ENCODE assay signal across 8 cellular contexts in the genomic region with DNA sequence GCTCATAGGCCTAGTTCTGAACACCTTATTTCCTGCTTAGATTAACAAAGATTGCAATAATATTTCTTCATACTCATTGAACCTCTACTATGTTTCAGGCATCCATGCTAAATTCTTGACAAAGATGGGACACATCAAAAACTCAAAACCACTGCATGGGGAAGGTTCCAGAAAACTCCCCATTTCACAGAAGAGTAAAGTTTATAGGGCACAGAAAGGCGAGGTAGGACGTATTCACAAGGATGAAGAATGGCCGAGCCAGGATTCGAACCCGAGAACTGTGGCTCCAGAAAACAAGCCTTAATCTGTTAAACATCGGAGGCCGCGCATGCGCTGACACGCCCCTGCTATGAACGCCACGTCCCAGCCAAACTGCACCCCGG. TPM values are rescaled to one million over a fixed set of nuclear protein-coding genes. Genes with fewer than 3 reads are reported as not detected.
DNase-seq lines count a peak whose midpoint lies in the region; ATAC-seq, FAIRE-seq and TF ChIP-seq lines count a peak whose summit lies in the region.

No MANE protein-coding gene starts in this region.

- H3K4me3 Mint-ChIP-seq in HFFc6 = peak overlapping the region; percentile 96
- peak overlapping the region; percentile 90 for H3K4me3 Mint-ChIP-seq in activated T-helper 1 cell treated with anti-CD3 and anti-CD28 coated beads, Interleukin-12 subunit alpha, Interleukin-12 subunit beta, Interleukin-2, Interleukin-4 antibody, amounts not matched to agents 30 ng/mL and 10 ng/mL and 1 ng/mL, durations not matched to agents 14 hours and 24 hours and 36 hours
- H3K4me3 Mint-ChIP-seq in stimulated activated effector memory CD8-positive, alpha-beta T cell treated with anti-CD3 and anti-CD28 coated beads, Interleukin-12 subunit alpha, Interleukin-12 subunit beta, amount 100 ng/mL, for 72 hours = peak overlapping the region; percentile 78

- DNase-seq in HFFc6 = no peak
- DNase-seq in activated T-helper 1 cell treated with anti-CD3 and anti-CD28 coated beads, Interleukin-12 subunit alpha, Interleukin-12 subunit beta, Interleukin-2, Interleukin-4 antibody, amounts not matched to agents 30 ng/mL and 10 ng/mL and 1 ng/mL, durations not matched to agents 14 hours and 24 hours and 36 hours (ENCODE audit: low spot score) = no peak
- DNase-seq in stimulated activated effector memory CD8-positive, alpha-beta T cell treated with anti-CD3 and anti-CD28 coated beads, Interleukin-12 subunit alpha, Interleukin-12 subunit beta, amount 100 ng/mL, for 72 hours (ENCODE audit: low spot score in 2 of 2) = no peak
- DNase-seq in D721Med (ENCODE audit: insufficient read length, low spot score) = no peak
- DNase-seq in dermis blood vessel endothelial cell = no peak

- peak overlapping the region; percentile 50 for H3K4me3 ChIP-seq in iPS-11a (ENCODE audit: low read depth, low read length)

- TF ChIP-seq CTCF in HFFc6 (IDR thresholded peaks at IDR 0.05) = no peak
- TF ChIP-seq CTCF in D721Med (IDR thresholded peaks at IDR 0.05; ENCODE audit: insufficient read depth, missing control alignments) = no peak

- intact Hi-C loops in activated T-helper 1 cell treated with anti-CD3 and anti-CD28 coated beads, Interleukin-12 subunit alpha, Interleukin-12 subunit beta, Interleukin-2, Interleukin-4 antibody, amounts not matched to agents 30 ng/mL and 10 ng/mL and 1 ng/mL, durations not matched to agents 14 hours and 24 hours and 36 hours (cut with micrococcal nuclease) = loop anchor here (1.0 to 10.0 kb wide), 11 partner anchors 8 to 1277 kb away; a partner anchor contains a TSS

- H3K27me3 Mint-ChIP-seq in HFFc6 (ENCODE audit: insufficient read depth) = no peaks in the 10 kb centered on the region; the same call in 1 of the 2 replicates
- H3K27me3 Mint-ChIP-seq in activated T-helper 1 cell treated with anti-CD3 and anti-CD28 coated beads, Interleukin-12 subunit alpha, Interleukin-12 subunit beta, Interleukin-2, Interleukin-4 antibody, amounts not matched to agents 30 ng/mL and 10 ng/mL and 1 ng/mL, durations not matched to agents 14 hours and 24 hours and 36 hours (ENCODE audit: insufficient read depth) = no peaks in the 10 kb centered on the region

- ATAC-seq in stimulated activated effector memory CD8-positive, alpha-beta T cell treated with anti-CD3 and anti-CD28 coated beads, Interleukin-12 subunit alpha, Interleukin-12 subunit beta, amount 100 ng/mL, for 72 hours = no peak
- no peak for ATAC-seq in HG03159 (IDR thresholded peaks at IDR 0.05; ENCODE audit: unreplicated experiment)
- no peak for ATAC-seq in GM21390 (IDR thresholded peaks at IDR 0.05; ENCODE audit: unreplicated experiment)

- peaks cover 22% of the 10 kb centered on the region for H3K36me3 Mint-ChIP-seq in HFFc6 (ENCODE audit: low read depth)
- H3K36me3 Mint-ChIP-seq in activated T-helper 1 cell treated with anti-CD3 and anti-CD28 coated beads, Interleukin-12 subunit alpha, Interleukin-12 subunit beta, Interleukin-2, Interleukin-4 antibody, amounts not matched to agents 30 ng/mL and 10 ng/mL and 1 ng/mL, durations not matched to agents 14 hours and 24 hours and 36 hours (ENCODE audit: low read depth) = peaks cover 39% of the 10 kb centered on the region
- peaks cover 57% of the 10 kb centered on the region for H3K36me3 Mint-ChIP-seq in stimulated activated effector memory CD8-positive, alpha-beta T cell treated with anti-CD3 and anti-CD28 coated beads, Interleukin-12 subunit alpha, Interleukin-12 subunit beta, amount 100 ng/mL, for 72 hours

- H3K4me1 Mint-ChIP-seq in HFFc6 (ENCODE audit: low read depth) = peaks cover 18% of the 10 kb centered on the region
- peaks cover 36% of the 10 kb centered on the region for H3K4me1 Mint-ChIP-seq in activated T-helper 1 cell treated with anti-CD3 and anti-CD28 coated beads, Interleukin-12 subunit alpha, Interleukin-12 subunit beta, Interleukin-2, Interleukin-4 antibody, amounts not matched to agents 30 ng/mL and 10 ng/mL and 1 ng/mL, durations not matched to agents 14 hours and 24 hours and 36 hours (ENCODE audit: low read depth)
- peaks cover 33% of the 10 kb centered on the region for H3K4me1 Mint-ChIP-seq in stimulated activated effector memory CD8-positive, alpha-beta T cell treated with anti-CD3 and anti-CD28 coated beads, Interleukin-12 subunit alpha, Interleukin-12 subunit beta, amount 100 ng/mL, for 72 hours

- FAIRE-seq in D721Med (lab: Jason Lieb, UNC) = no peak

- peak overlapping the region; percentile 99 for H3K27ac Mint-ChIP-seq in HFFc6
- H3K27ac Mint-ChIP-seq in activated T-helper 1 cell treated with anti-CD3 and anti-CD28 coated beads, Interleukin-12 subunit alpha, Interleukin-12 subunit beta, Interleukin-2, Interleukin-4 antibody, amounts not matched to agents 30 ng/mL and 10 ng/mL and 1 ng/mL, durations not matched to agents 14 hours and 24 hours and 36 hours = peak overlapping the region; percentile 98
- H3K27ac Mint-ChIP-seq in stimulated activated effector memory CD8-positive, alpha-beta T cell treated with anti-CD3 and anti-CD28 coated beads, Interleukin-12 subunit alpha, Interleukin-12 subunit beta, amount 100 ng/mL, for 72 hours = peak overlapping the region; percentile 98

- H3K9me3 Mint-ChIP-seq in HFFc6 = no peaks in the 10 kb centered on the region
- H3K9me3 Mint-ChIP-seq in activated T-helper 1 cell treated with anti-CD3 and anti-CD28 coated beads, Interleukin-12 subunit alpha, Interleukin-12 subunit beta, Interleukin-2, Interleukin-4 antibody, amounts not matched to agents 30 ng/mL and 10 ng/mL and 1 ng/mL, durations not matched to agents 14 hours and 24 hours and 36 hours = peaks cover 4% of the 10 kb centered on the region
- no peaks in the 10 kb centered on the region for H3K9me3 Mint-ChIP-seq in stimulated activated effector memory CD8-positive, alpha-beta T cell treated with anti-CD3 and anti-CD28 coated beads, Interleukin-12 subunit alpha, Interleukin-12 subunit beta, amount 100 ng/mL, for 72 hours

RNA-seq across cellular contexts. Expression of a gene that starts 0.7 kb away (rescaled TPM):
- 100 to 1,000 TPM in 4 of 6 experiments, 10 to 100 TPM in 2; 94.9 to 104 (median 101) TPM for total RNA-seq in HFFc6 (2021; fragmentation: NEBNext Ultra II Directional; extraction: Animal tissue kit (Norgen Biotek cat#: 25700))
- 163 and 173 TPM in 2 replicates for total RNA-seq in activated T-helper 1 cell treated with anti-CD3 and anti-CD28 coated beads, Interleukin-12 subunit alpha, Interleukin-12 subunit beta, Interleukin-2, Interleukin-4 antibody, amounts not matched to agents 30 ng/mL and 10 ng/mL and 1 ng/mL, durations not matched to agents 14 hours and 24 hours and 36 hours
- 58.9 and 95.6 TPM in 2 replicates for total RNA-seq in dermis blood vessel endothelial cell

RNA-seq across cellular contexts. Expression of a gene that starts 7.9 kb away (rescaled TPM):
- 10 to 100 TPM; 42.8 to 49.1 (median 45.7) TPM for total RNA-seq in HFFc6 (2021; fragmentation: NEBNext Ultra II Directional; extraction: Animal tissue kit (Norgen Biotek cat#: 25700))
- total RNA-seq in activated T-helper 1 cell treated with anti-CD3 and anti-CD28 coated beads, Interleukin-12 subunit alpha, Interleukin-12 subunit beta, Interleukin-2, Interleukin-4 antibody, amounts not matched to agents 30 ng/mL and 10 ng/mL and 1 ng/mL, durations not matched to agents 14 hours and 24 hours and 36 hours = 99.3 TPM in 2 replicates
- 13.4 and 17.6 TPM in 2 replicates for total RNA-seq in dermis blood vessel endothelial cell

RNA-seq across cellular contexts. Expression of a gene that starts 28.6 kb away (rescaled TPM):
- total RNA-seq in HFFc6 (2021; fragmentation: NEBNext Ultra II Directional; extraction: Animal tissue kit (Norgen Biotek cat#: 25700)) = under 1 TPM; 0.05 to 0.28 (median 0.13) TPM
- total RNA-seq in activated T-helper 1 cell treated with anti-CD3 and anti-CD28 coated beads, Interleukin-12 subunit alpha, Interleukin-12 subunit beta, Interleukin-2, Interleukin-4 antibody, amounts not matched to agents 30 ng/mL and 10 ng/mL and 1 ng/mL, durations not matched to agents 14 hours and 24 hours and 36 hours = 2.3 and 4.9 TPM in 2 replicates
- total RNA-seq in dermis blood vessel endothelial cell = 0.19 and 0.85 TPM in 2 replicates

RNA-seq across cellular contexts. Expression of a gene that starts 38.6 kb away (rescaled TPM):
- total RNA-seq in HFFc6 (2021; fragmentation: NEBNext Ultra II Directional; extraction: Animal tissue kit (Norgen Biotek cat#: 25700)) = under 1 TPM in 5 of 6 experiments, not detected in 1; 0.13 to 0.31 (median 0.19) TPM
- total RNA-seq in activated T-helper 1 cell treated with anti-CD3 and anti-CD28 coated beads, Interleukin-12 subunit alpha, Interleukin-12 subunit beta, Interleukin-2, Interleukin-4 antibody, amounts not matched to agents 30 ng/mL and 10 ng/mL and 1 ng/mL, durations not matched to agents 14 hours and 24 hours and 36 hours = 0.21 and 0.22 TPM in 2 replicates
- 0.05 TPM in 1 of 2 replicates, not detected in the other for total RNA-seq in dermis blood vessel endothelial cell
